In genomic region chr20:19304886-19305415, GRCh38 we compare ENCODE assay signal across 21 cellular contexts.
"Had no signal": no experiment of that assay in that cellular context is flagged by ENCODE, and none has a peak within 500 bp of the region (broad histone marks: within the 10 kb centered on the region; RNA-seq: fewer than 3 reads in every experiment).

No MANE protein-coding gene starts in this region.

- H3K27ac ChIP-seq: colonic mucosa, foreskin keratinocyte, lower lobe of right lung, neural progenitor cell, psoas muscle, suprapubic skin, thyroid gland, uterus had no signal

- H3K36me3 ChIP-seq: colonic mucosa, lower lobe of right lung, neural progenitor cell, suprapubic skin, thyroid gland, uterus had no signal

- H3K4me1 ChIP-seq: colonic mucosa, foreskin keratinocyte, lower lobe of right lung, neural progenitor cell, suprapubic skin, thyroid gland, uterus had no signal

- H3K9ac ChIP-seq: neural progenitor cell had no signal

- H3K4me2 ChIP-seq: neural progenitor cell, smooth muscle cell had no signal

- H3K4me3 ChIP-seq: colonic mucosa, lower lobe of right lung, neural progenitor cell, psoas muscle, smooth muscle cell, suprapubic skin, thyroid gland, uterus had no signal

- H3K27me3 ChIP-seq: colonic mucosa, foreskin keratinocyte, neural progenitor cell, suprapubic skin, thyroid gland, uterus had no signal

- DNase-seq: colonic mucosa; dermis blood vessel endothelial cell; erythroblast; foreskin keratinocyte; hippocampal formation; kidney glomerular epithelial cell; lower lobe of right lung; midbrain; occipital lobe; psoas muscle; stimulated activated CD4-positive, alpha-beta T cell treated with anti-CD3 and anti-CD28 coated beads, Interleukin-4, amount 100 ng/mL, for 1 hour; stimulated activated CD8-positive, alpha-beta memory T cell treated with anti-CD3 and anti-CD28 coated beads, Interleukin-4, amount 100 ng/mL, for 48 hours; stimulated activated naive CD8-positive, alpha-beta T cell treated with anti-CD3 and anti-CD28 coated beads, Interleukin-15, Interleukin-2, amounts not matched to agents 100 U/mL and 50 U/mL, for 24 hours; thyroid gland; uterus had no signal

- ATAC-seq: foreskin keratinocyte; left lobe of liver; lower lobe of right lung; psoas muscle; stimulated activated effector memory CD8-positive, alpha-beta T cell treated with anti-CD3 and anti-CD28 coated beads, Interleukin-12 subunit alpha, Interleukin-12 subunit beta, amount 100 ng/mL, for 72 hours; stimulated activated naive CD8-positive, alpha-beta T cell treated with anti-CD3 and anti-CD28 coated beads, Interleukin-15, Interleukin-2, amounts not matched to agents 100 U/mL and 50 U/mL, for 24 hours had no signal

- FAIRE-seq: endothelial cell of umbilical vein had no signal

- H3K9me3 ChIP-seq: colonic mucosa, lower lobe of right lung, psoas muscle, thyroid gland, uterus had no signal
